ENCODE assay signal across 8 cellular contexts in the genomic region with DNA sequence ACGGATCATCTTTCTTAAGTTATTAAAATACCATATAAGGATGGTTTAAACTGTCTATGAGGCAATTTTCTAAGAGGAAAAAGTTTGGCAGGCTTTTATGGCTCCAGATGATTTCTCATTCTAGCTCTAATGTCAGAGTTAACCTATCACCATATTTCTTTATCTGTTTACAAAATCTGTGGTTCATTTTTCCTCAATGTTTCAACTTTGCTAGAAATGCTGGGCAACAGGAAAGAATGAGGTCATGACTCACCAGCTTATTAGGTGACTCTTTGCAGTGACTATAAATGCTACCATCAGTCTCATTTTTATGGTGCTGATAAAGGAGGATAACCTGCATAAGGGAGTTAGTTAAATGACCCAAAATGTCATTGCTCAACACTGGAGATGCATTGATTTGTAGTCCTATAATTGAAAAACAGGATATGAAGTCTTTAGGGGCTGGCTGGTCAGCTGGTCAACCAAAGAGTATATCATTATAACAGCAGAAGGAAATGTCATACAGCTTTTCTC. TPM values are rescaled to one million over a fixed set of nuclear protein-coding genes. Genes with fewer than 3 reads are reported as not detected.
A peak's percentile ranks its signal among the peaks of the same experiment; 100 is the strongest.
DNase-seq lines count a peak whose midpoint lies in the region; ATAC-seq and TF ChIP-seq lines count a peak whose summit lies in the region.

No MANE protein-coding gene starts in this region.

- no peak overlapping the region for H3K4me3 Mint-ChIP-seq in activated CD8-positive, alpha-beta T cell treated with anti-CD3 and anti-CD28 coated beads, Interleukin-2, amount 10 ng/mL, durations not matched to agents 7 days and 5 days
- H3K4me3 Mint-ChIP-seq in CD14-positive monocyte, result no peak overlapping the region

- ATAC-seq in activated CD8-positive, alpha-beta T cell treated with anti-CD3 and anti-CD28 coated beads, Interleukin-2, amount 10 ng/mL, durations not matched to agents 7 days and 5 days, result peak; percentile 87
- ATAC-seq in left cardiac atrium (no peak), HG02610 (IDR thresholded peaks at IDR 0.05; ENCODE audit: unreplicated experiment) (no peak)

- H3K9ac ChIP-seq in neuronal stem cell (ENCODE audit: low read depth, low read length, poor library complexity), result no peak overlapping the region

- no peak overlapping the region for H3K14ac ChIP-seq in neuronal stem cell (ENCODE audit: low read length)

- no peak overlapping the region for H3K27ac Mint-ChIP-seq in activated CD8-positive, alpha-beta T cell treated with anti-CD3 and anti-CD28 coated beads, Interleukin-2, amount 10 ng/mL, durations not matched to agents 7 days and 5 days
- H3K27ac Mint-ChIP-seq in CD14-positive monocyte, result no peak overlapping the region

- H2BK120ac ChIP-seq in neuronal stem cell (ENCODE audit: low read depth, low read length), result no peak overlapping the region

- CTCF ChIA-PET in activated CD8-positive, alpha-beta T cell treated with anti-CD3 and anti-CD28 coated beads, Interleukin-2, amount 10 ng/mL, durations not matched to agents 7 days and 5 days (lab: Charles Lee), result interaction anchor here (0.7 to 1.4 kb wide), 5 partner anchors 10 to 206 kb away, joined by 3 read pairs; no protein-coding TSS in a partner anchor

- H4K20me1 ChIP-seq in hepatocyte (ENCODE audit: insufficient read depth, poor library complexity, severe bottlenecking), result no peaks in the 10 kb centered on the region

- in situ Hi-C loops in ACHN (cut with HindIII; ENCODE audit: low pct_ligation_motif_present, low pct_unique_long_range_greater_than_20kb, low sequenced_read_pairs), result no loop called here

- H4K8ac ChIP-seq in neuronal stem cell (ENCODE audit: low read depth, low read length), result no peak overlapping the region

- no peak overlapping the region for H3K23ac ChIP-seq in neuronal stem cell (ENCODE audit: low read depth, low read length, poor library complexity)

- no peaks in the 10 kb centered on the region for H3K4me1 ChIP-seq in hepatocyte (ENCODE audit: insufficient read depth)
- peaks cover under 1 to 2% of the 10 kb centered on the region in 2 donors for H3K4me1 ChIP-seq in neuronal stem cell (ENCODE audit: control insufficient read depth in 2 of 2, insufficient read depth in 1 of 2, low read depth in 1 of 2, low read length in 2 of 2)

- H3K4me3 ChIP-seq in HFF-Myc (replicated peaks; ENCODE audit: low read depth, low read length) (no peak overlapping the region), hepatocyte (no peak overlapping the region), neuronal stem cell (ENCODE audit: low read length in 2 of 2) (no peak overlapping the region)

- no peak overlapping the region for H3K4ac ChIP-seq in neuronal stem cell (ENCODE audit: low read length)

- H3K9me3 ChIP-seq in hepatocyte (ENCODE audit: low read depth), result no peaks in the 10 kb centered on the region
- H3K9me3 ChIP-seq in neuronal stem cell (replicated peaks in 1 of 2; ENCODE audit: control insufficient read depth in 2 of 2, insufficient read depth in 1 of 2, low read depth in 1 of 2, low read length in 2 of 2), result no peaks in the 10 kb centered on the region

- H2AFZ ChIP-seq in hepatocyte, result no peak overlapping the region
- no peak overlapping the region for H2AFZ ChIP-seq in neuronal stem cell (ENCODE audit: low read length)

- H2BK5ac ChIP-seq in neuronal stem cell (ENCODE audit: low read length), result no peak overlapping the region

- H3K79me2 ChIP-seq in hepatocyte, result no peaks in the 10 kb centered on the region

- H3K9me3 Mint-ChIP-seq in activated CD8-positive, alpha-beta T cell treated with anti-CD3 and anti-CD28 coated beads, Interleukin-2, amount 10 ng/mL, durations not matched to agents 7 days and 5 days (ENCODE audit: insufficient read depth), result no peaks in the 10 kb centered on the region
- peaks cover 0 to 11% (median 0%) of the 10 kb centered on the region in 7 donors for H3K9me3 Mint-ChIP-seq in CD14-positive monocyte

- H3K27me3 ChIP-seq in hepatocyte, result no peaks in the 10 kb centered on the region
- no peaks in the 10 kb centered on the region for H3K27me3 ChIP-seq in neuronal stem cell (ENCODE audit: control insufficient read depth in 3 of 3, insufficient read depth in 3 of 3, low read depth in 1 of 3, low read length in 3 of 3)

- DNase-seq in ACHN (peak; percentile 47), HFF-Myc (ENCODE audit: extremely low read depth, low read depth) (peak; percentile 87), hepatocyte (ENCODE audit: low spot score) (peak; percentile 44), CD14-positive monocyte (ENCODE audit: low spot score) (no peak), neuronal stem cell (ENCODE audit: low spot score) (no peak), left cardiac atrium (no peak)
- DNase-seq in activated CD8-positive, alpha-beta T cell treated with anti-CD3 and anti-CD28 coated beads, Interleukin-2, amount 10 ng/mL, durations not matched to agents 7 days and 5 days, result no peak

- H3K9me2 ChIP-seq in hepatocyte (replicated peaks; ENCODE audit: insufficient read depth), result no peaks in the 10 kb centered on the region

- H3K36me3 ChIP-seq in hepatocyte (replicated peaks; ENCODE audit: insufficient read depth, low read depth) (no peaks in the 10 kb centered on the region), neuronal stem cell (replicated peaks in 1 of 2; ENCODE audit: control insufficient read depth in 2 of 2, insufficient read depth in 2 of 2, low read length in 2 of 2) (no peaks in the 10 kb centered on the region)

- H3K18ac ChIP-seq in neuronal stem cell (ENCODE audit: low read length), result no peak overlapping the region

- WGBS in hepatocyte (ENCODE audit: low lambda C conversion rate, missing lambda C conversion rate), result 58% methylated on average over 1 of the region's 1 CpG
- no CpG with 5 or more reads among the region's 1 CpG for WGBS in neuronal stem cell (ENCODE audit: extremely low coverage in 2 of 2, insufficient read length in 2 of 2, insufficient replicate concordance in 1 of 2), 2 donors

- TF ChIP-seq CTCF in HFF-Myc (IDR thresholded peaks at IDR 0.05; ENCODE audit: low read depth, low read length, missing control alignments) (no peak), hepatocyte (IDR thresholded peaks at IDR 0.05; ENCODE audit: poor library complexity) (no peak), CD14-positive monocyte (IDR thresholded peaks at IDR 0.05) (no peak)

- H3K4me2 ChIP-seq in hepatocyte (no peak overlapping the region), neuronal stem cell (ENCODE audit: insufficient read depth, low read length, poor library complexity, severe bottlenecking) (no peak overlapping the region)

- intact Hi-C loops in CD14-positive monocyte (cut with micrococcal nuclease) (no loop called here), left cardiac atrium (cut with DNase I) (no loop called here)

- peaks cover 31% of the 10 kb centered on the region for H3K4me1 Mint-ChIP-seq in activated CD8-positive, alpha-beta T cell treated with anti-CD3 and anti-CD28 coated beads, Interleukin-2, amount 10 ng/mL, durations not matched to agents 7 days and 5 days (ENCODE audit: low read depth)
- peaks cover 5% of the 10 kb centered on the region for H3K4me1 Mint-ChIP-seq in CD14-positive monocyte

- no peak overlapping the region for H2AK5ac ChIP-seq in neuronal stem cell (ENCODE audit: low read depth, low read length)

- H3K27ac ChIP-seq in hepatocyte (peak overlapping the region; percentile 38), neuronal stem cell (replicated peaks; ENCODE audit: low read length) (no peak overlapping the region)

- POLR2A ChIA-PET in activated CD8-positive, alpha-beta T cell treated with anti-CD3 and anti-CD28 coated beads, Interleukin-2, amount 10 ng/mL, durations not matched to agents 7 days and 5 days (lab: Charles Lee), result interaction anchor here (0.8 to 1.9 kb wide), 2 partner anchors 9 to 45 kb away, joined by 4 to 6 read pairs; a partner anchor contains a TSS

- no peaks in the 10 kb centered on the region for H3K79me1 ChIP-seq in neuronal stem cell (ENCODE audit: low read depth, low read length)

- H3K36me3 Mint-ChIP-seq in activated CD8-positive, alpha-beta T cell treated with anti-CD3 and anti-CD28 coated beads, Interleukin-2, amount 10 ng/mL, durations not matched to agents 7 days and 5 days (ENCODE audit: low read depth), result no peaks in the 10 kb centered on the region
- H3K36me3 Mint-ChIP-seq in CD14-positive monocyte, result no peaks in the 10 kb centered on the region

- no peak overlapping the region for H4K91ac ChIP-seq in neuronal stem cell (ENCODE audit: low read depth, low read length, poor library complexity)

- H2BK15ac ChIP-seq in neuronal stem cell (ENCODE audit: low read length), result no peak overlapping the region

- no peaks in the 10 kb centered on the region for H3K27me3 Mint-ChIP-seq in activated CD8-positive, alpha-beta T cell treated with anti-CD3 and anti-CD28 coated beads, Interleukin-2, amount 10 ng/mL, durations not matched to agents 7 days and 5 days (ENCODE audit: low read depth)
- H3K27me3 Mint-ChIP-seq in CD14-positive monocyte (ENCODE audit: low read depth in 3 of 3), result peaks cover 0 to 1% (median 0%) of the 10 kb centered on the region in 3 donors

- no peak overlapping the region for H2BK12ac ChIP-seq in neuronal stem cell (ENCODE audit: low read length)

RNA-seq across cellular contexts. Expression of a gene that starts 45.3 kb away (rescaled TPM):
- 100 to 1,000 TPM; 256 to 268 TPM for total RNA-seq in activated CD8-positive, alpha-beta T cell treated with anti-CD3 and anti-CD28 coated beads, Interleukin-2, amount 10 ng/mL, durations not matched to agents 7 days and 5 days
- total RNA-seq in hepatocyte (257 and 264 TPM in 2 replicates), left cardiac atrium (10 to 100 TPM; 82.2 to 91.3 TPM)
- polyA plus RNA-seq in hepatocyte (164 and 179 TPM in 2 replicates), CD14-positive monocyte (100 to 1,000 TPM; 461 to 543 TPM)
- 125 TPM for polyA plus RNA-seq in neuronal stem cell (2013, experiment 1 of 2)
- polyA plus RNA-seq in neuronal stem cell (2013, experiment 2 of 2), result 123 TPM

Comparison
In these comparisons a context has a peak if more than half of its experiments do, and no peak if none do; other contexts are left out.
1. DNase-seq: peak in ACHN (single experiment), HFF-Myc (single experiment) and hepatocyte (single experiment); none in activated CD8-positive, alpha-beta T cell treated with anti-CD3 and anti-CD28 coated beads, Interleukin-2, amount 10 ng/mL, durations not matched to agents 7 days and 5 days (single experiment), CD14-positive monocyte (single experiment), neuronal stem cell (single experiment) and left cardiac atrium (single experiment).